ENCODE assay signal across 14 cellular contexts in the genomic region with DNA sequence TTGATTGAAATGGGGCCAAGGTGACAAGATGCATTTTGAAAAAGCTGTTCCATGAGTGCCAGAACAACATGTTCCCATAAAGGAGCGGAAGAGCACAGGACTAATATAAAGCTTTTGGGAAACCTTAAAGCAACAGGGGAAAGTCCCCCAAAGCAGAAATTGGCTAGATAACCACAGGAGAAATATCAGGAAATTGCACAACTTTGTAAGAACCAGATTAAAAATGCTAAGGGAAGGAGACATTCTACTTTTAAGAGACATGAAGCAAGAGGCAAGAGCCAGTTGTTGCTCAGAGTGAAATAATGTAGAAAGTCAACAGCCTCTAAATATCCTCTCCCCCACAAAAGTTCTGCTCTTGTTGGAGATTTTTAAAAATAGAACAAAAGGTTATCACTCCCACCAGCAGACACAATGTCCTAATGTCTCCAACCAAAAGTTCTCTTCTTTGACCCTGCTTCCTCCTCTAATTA.
DNase-seq lines count a peak whose midpoint lies in the region; ATAC-seq, FAIRE-seq and TF ChIP-seq lines count a peak whose summit lies in the region.
"Had no signal": no experiment of that assay in that cellular context is flagged by ENCODE, and none has a peak within 500 bp of the region (broad histone marks: within the 10 kb centered on the region; RNA-seq: fewer than 3 reads in every experiment).

No MANE protein-coding gene starts in this region.

- H3K27me3 ChIP-seq in BJ (ENCODE audit: control insufficient read depth, insufficient read depth, low read length), result no peaks in the 10 kb centered on the region
- H3K27me3 ChIP-seq in Peyer's patch, result no peaks in the 10 kb centered on the region
- H3K27me3 ChIP-seq in parathyroid adenoma (ENCODE audit: control insufficient read depth, insufficient read depth, low read length), result no peaks in the 10 kb centered on the region

- ATAC-seq in natural killer cell (no peak), HG03354 (IDR thresholded peaks at IDR 0.05; ENCODE audit: poor library complexity, severe bottlenecking, unreplicated experiment) (no peak)
- ATAC-seq: activated CD8-positive, alpha-beta T cell treated with anti-CD3 and anti-CD28 coated beads for 36 hours had no signal

- no peak overlapping the region for H3K9ac ChIP-seq in parathyroid adenoma

- CTCF ChIA-PET in BJ (lab: Yijun Ruan, JAX), result interaction anchor here (2.1 kb wide), 1 partner anchor 558 kb away, joined by 5 read pairs; no protein-coding TSS in a partner anchor

- DNase-seq in BJ (ENCODE audit: low read depth), result peak; percentile 55
- DNase-seq in Peyer's patch, result no peak
- DNase-seq in fibroblast of peridontal ligament (ENCODE audit: extremely low read depth), result peak; percentile 70
- DNase-seq in NCI-H1048 (lab: John Stamatoyannopoulos, UW), result no peak
- DNase-seq in natural killer cell, result no peak
- DNase-seq in frontal cortex (ENCODE audit: low spot score in 2 of 2), result no peak
- DNase-seq: activated CD8-positive, alpha-beta T cell treated with anti-CD3 and anti-CD28 coated beads for 36 hours; endodermal cell; NCI-H1105; NCI-H82; stimulated activated CD4-positive, alpha-beta T cell treated with anti-CD3 and anti-CD28 coated beads, Interleukin-4, amount 100 ng/mL, for 1 hour had no signal

- no peaks in the 10 kb centered on the region for H3K4me1 Mint-ChIP-seq in natural killer cell
- H3K4me1 Mint-ChIP-seq: endodermal cell had no signal

- TF ChIP-seq POLR2A in Peyer's patch (IDR thresholded peaks at IDR 0.05), result no peak

- H3K4me1 ChIP-seq in Peyer's patch (no peaks in the 10 kb centered on the region), parathyroid adenoma (no peaks in the 10 kb centered on the region)

- H3K27me3 Mint-ChIP-seq in natural killer cell (ENCODE audit: low read depth in 2 of 2), result peaks cover 2 to 18% of the 10 kb centered on the region in 2 donors

- H3K4me3 Mint-ChIP-seq in natural killer cell, result no peak overlapping the region
- H3K4me3 Mint-ChIP-seq: activated CD8-positive, alpha-beta T cell treated with anti-CD3 and anti-CD28 coated beads for 36 hours; activated naive CD8-positive, alpha-beta T cell; endodermal cell had no signal

- no peaks in the 10 kb centered on the region for H3K9me3 Mint-ChIP-seq in natural killer cell
- H3K9me3 Mint-ChIP-seq: endodermal cell had no signal

- no peak for FAIRE-seq in frontal cortex (lab: Jason Lieb, UNC)

- H3K79me2 ChIP-seq in parathyroid adenoma, result no peaks in the 10 kb centered on the region

- H3K27ac ChIP-seq in Peyer's patch, result peak overlapping the region in 3 of 4 donors; percentile 25 to 70 (median 67)
- H3K27ac ChIP-seq in parathyroid adenoma, result peak overlapping the region; percentile 56

- H3K36me3 ChIP-seq in BJ (ENCODE audit: control insufficient read depth, insufficient read depth, low read length) (no peaks in the 10 kb centered on the region), Peyer's patch (no peaks in the 10 kb centered on the region), parathyroid adenoma (ENCODE audit: control insufficient read depth, insufficient read depth, low read length) (no peaks in the 10 kb centered on the region)

- no peaks in the 10 kb centered on the region for H3K9me3 ChIP-seq in Peyer's patch
- H3K9me3 ChIP-seq in parathyroid adenoma (ENCODE audit: control insufficient read depth, low read length), result no peaks in the 10 kb centered on the region

- TF ChIP-seq CTCF in BJ (IDR thresholded peaks at IDR 0.05; ENCODE audit: insufficient read depth, low read depth, low read length) (no peak), Peyer's patch (IDR thresholded peaks at IDR 0.05) (no peak), parathyroid adenoma (IDR thresholded peaks at IDR 0.05) (no peak), natural killer cell (IDR thresholded peaks at IDR 0.05) (no peak)

- H3K27ac Mint-ChIP-seq in natural killer cell, result no peak overlapping the region
- H3K27ac Mint-ChIP-seq: activated CD8-positive, alpha-beta T cell treated with anti-CD3 and anti-CD28 coated beads for 36 hours; activated naive CD8-positive, alpha-beta T cell; endodermal cell had no signal

- no peak overlapping the region for H2AFZ ChIP-seq in parathyroid adenoma

- no peak overlapping the region for H3K4me2 ChIP-seq in parathyroid adenoma (ENCODE audit: low read length)

- no peaks in the 10 kb centered on the region for H3K36me3 Mint-ChIP-seq in natural killer cell
- H3K36me3 Mint-ChIP-seq: activated naive CD8-positive, alpha-beta T cell had no signal

- intact Hi-C loops in natural killer cell (cut with micrococcal nuclease), result no loop called here

- no peak overlapping the region for H3K4me3 ChIP-seq in BJ (ENCODE audit: low read depth, low read length)
- no peak overlapping the region for H3K4me3 ChIP-seq in Peyer's patch
- no peak overlapping the region for H3K4me3 ChIP-seq in parathyroid adenoma (ENCODE audit: low read depth, low read length)

- POLR2A ChIA-PET in BJ (lab: Charles Lee), result no interaction called here

Comparison
In these comparisons a context has a peak if more than half of its experiments do, and no peak if none do; other contexts are left out.
1. DNase-seq: peak in BJ (single experiment) and fibroblast of peridontal ligament (single experiment); none in Peyer's patch (0 of 3), NCI-H1048 (single experiment), natural killer cell (single experiment) and frontal cortex (0 of 2).